In the genomic region with DNA sequence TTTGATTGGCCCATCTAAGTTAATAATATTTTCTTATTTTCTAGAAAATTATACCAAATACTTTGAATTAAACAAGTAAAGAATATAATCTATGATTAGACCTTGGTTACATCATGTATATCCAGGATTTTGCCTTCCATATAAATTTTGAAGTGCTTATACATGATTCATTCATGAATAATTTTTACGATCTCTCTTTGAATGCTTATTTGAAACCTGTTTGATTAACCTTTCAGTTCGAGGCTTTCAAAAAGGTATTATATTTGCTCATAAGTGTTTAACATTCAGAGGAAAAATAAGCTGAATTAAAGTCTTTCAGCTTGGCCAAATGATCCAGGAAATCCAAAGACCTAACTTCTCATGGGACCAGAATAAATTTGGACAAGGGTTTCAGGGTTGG, we compare ENCODE assay signal across 30 cellular contexts.
"Had no signal": no experiment of that assay in that cellular context is flagged by ENCODE, and none has a peak within 500 bp of the region (broad histone marks: within the 10 kb centered on the region; RNA-seq: fewer than 3 reads in every experiment).

No MANE protein-coding gene starts in this region.

- H3K4me2 ChIP-seq: KMS-11 had no signal

- H3K27ac ChIP-seq: adrenal gland, body of pancreas, KMS-11, WERI-Rb-1 had no signal

- H3K36me3 ChIP-seq: adrenal gland, WERI-Rb-1 had no signal

- H3K4me1 ChIP-seq: adrenal gland had no signal

- DNase-seq: activated CD4-positive, alpha-beta T cell treated with anti-CD3 and anti-CD28 coated beads for 1 hour; activated CD4-positive, alpha-beta T cell treated with anti-CD3 and anti-CD28 coated beads, Interleukin-2, amount 10 ng/mL, durations not matched to agents 24 days and 14 days; activated CD4-positive, alpha-beta T cell treated with anti-CD3 and anti-CD28 coated beads, Interleukin-2, amount 50 U/mL, for 4 hours; activated CD4-positive, CD25-positive, alpha-beta regulatory T cell; activated CD8-positive, alpha-beta T cell treated with anti-CD3 and anti-CD28 coated beads for 36 hours; activated gamma-delta T cell treated with Interleukin-2 at 50 U/mL for 16 hours; activated naive CD4-positive, alpha-beta T cell treated with anti-CD3 and anti-CD28 coated beads for 36 hours; activated T-cell treated with anti-CD3 and anti-CD28 coated beads for 4 hours; activated T-cell treated with anti-CD3 and anti-CD28 coated beads, Interleukin-2, amount 50 U/mL, for 4 hours; adrenal gland; body of pancreas; caudate nucleus; cerebellar nuclear complex; MM.1S; MV-4-11; NCI-H1092; NCI-H1436 treated with DMSO at 0.1 percent for 48 hours; NCI-H1694 treated with DMSO at 0.1 percent for 48 hours; NCI-H2081; NCI-H446; NCI-H510A treated with DMSO at 0.1 percent for 48 hours; NCI-H526 treated with DMSO at 0.1 percent for 48 hours; NCI-H82; NK-92 treated with Interleukin-12 subunit alpha and Interleukin-12 subunit beta, amount 100 ng/mL, for 24 hours; Right ventricle myocardium superior; SW 1271; T1000; WERI-Rb-1 had no signal

- H3K4me3 ChIP-seq: adrenal gland, body of pancreas had no signal

- H3K9ac ChIP-seq: KMS-11 had no signal

- ATAC-seq: activated CD8-positive, alpha-beta T cell treated with anti-CD3 and anti-CD28 coated beads for 36 hours; activated naive CD4-positive, alpha-beta T cell treated with anti-CD3 and anti-CD28 coated beads, Interleukin-2, amount 50 U/mL, for 72 hours; activated T-cell treated with anti-CD3 and anti-CD28 coated beads, Interleukin-2, amount 50 U/mL, for 4 hours; body of pancreas had no signal

- H3K9me3 ChIP-seq: adrenal gland, body of pancreas had no signal

- H3K27me3 ChIP-seq: adrenal gland, body of pancreas had no signal
